ENCODE assay signal across 19 cellular contexts in genomic region chr17:72175263-72175662, GRCh38. TPM values are rescaled to one million over a fixed set of nuclear protein-coding genes. Genes with fewer than 3 reads are reported as not detected.
A peak's percentile ranks its signal among the peaks of the same experiment; 100 is the strongest.
DNase-seq lines count a peak whose midpoint lies in the region; ATAC-seq, FAIRE-seq and TF ChIP-seq lines count a peak whose summit lies in the region.
"Had no signal": no experiment of that assay in that cellular context is flagged by ENCODE, and none has a peak within 500 bp of the region (broad histone marks: within the 10 kb centered on the region; RNA-seq: fewer than 3 reads in every experiment).

No MANE protein-coding gene starts in this region.

- no peaks in the 10 kb centered on the region for H3K36me3 Mint-ChIP-seq in progenitor cell of endocrine pancreas (ENCODE audit: insufficient read depth)

- no peak overlapping the region for H3K4ac ChIP-seq in H1 (replicated peaks; ENCODE audit: insufficient read length, low read depth, low read length)

- H3K9me3 Mint-ChIP-seq in progenitor cell of endocrine pancreas (ENCODE audit: low read depth), result no peaks in the 10 kb centered on the region
- H3K9me3 Mint-ChIP-seq: CD4-positive, alpha-beta T cell; HFFc6 had no signal

- H3K27ac Mint-ChIP-seq in progenitor cell of endocrine pancreas, result no peak overlapping the region
- H3K27ac Mint-ChIP-seq: CD4-positive, alpha-beta T cell; HFFc6 had no signal

- H3K4me3 Mint-ChIP-seq in progenitor cell of endocrine pancreas (ENCODE audit: low read depth), result no peak overlapping the region
- H3K4me3 Mint-ChIP-seq: CD4-positive, alpha-beta T cell; HFFc6 had no signal

- no peak overlapping the region for H2BK15ac ChIP-seq in H1 (ENCODE audit: low read length)

- H3K4me3 ChIP-seq in SJCRH30 (0 out of 2 replicates have a peak overlapping the region, but pooled peaks have one; percentile 2), H1 (ENCODE audit: extremely low read depth in 1 of 4, insufficient read depth in 2 of 4, low read depth in 3 of 4, low read length in 4 of 4) (no peak overlapping the region), thyroid gland (replicated peaks in 1 of 3) (no peak overlapping the region)

- H2BK5ac ChIP-seq in H1 (ENCODE audit: low read depth, low read length), result no peak overlapping the region

- H3K9ac ChIP-seq in H1 (replicated peaks in 1 of 4; ENCODE audit: extremely low read depth in 1 of 4, low read depth in 3 of 4, low read length in 3 of 4), result no peak overlapping the region

- TF ChIP-seq CTCF in H1 (IDR thresholded peaks at IDR 0.05; ENCODE audit: control extremely low read depth in 1 of 3, insufficient read depth in 1 of 3, low read depth in 1 of 3, low read length in 3 of 3) (no peak), thyroid gland (IDR thresholded peaks at IDR 0.05) (no peak), progenitor cell of endocrine pancreas (IDR thresholded peaks at IDR 0.05; ENCODE audit: unreplicated experiment) (no peak)

- no peak overlapping the region for H3K18ac ChIP-seq in H1 (ENCODE audit: extremely low read depth, low read length)

- H3K23me2 ChIP-seq in H1 (ENCODE audit: low read depth, low read length), result no peaks in the 10 kb centered on the region

- H2BK12ac ChIP-seq in H1 (ENCODE audit: low read depth, low read length), result peak overlapping the region; percentile 60; the same call in 1 of the 2 replicates

- CTCF ChIA-PET in H1 (lab: Charles Lee; ENCODE audit: partially characterized antibody), result interaction anchor here (1.3 to 1.6 kb wide), 2 partner anchors 7 to 385 kb away, joined by 3 read pairs; no protein-coding TSS in a partner anchor

- intact Hi-C loops in thyroid gland (cut with DNase I), result no loop called here

- H2AK5ac ChIP-seq in H1 (ENCODE audit: low read depth, low read length), result 0 out of 2 replicates have a peak overlapping the region, but pooled peaks have one; percentile 49

- H3K56ac ChIP-seq in H1 (replicated peaks; ENCODE audit: insufficient read length, low read depth, low read length), result no peak overlapping the region

- no peak overlapping the region for H4K5ac ChIP-seq in H1 (ENCODE audit: insufficient read length, low read depth, low read length)

- POLR2A ChIA-PET in H1 (lab: Charles Lee; ENCODE audit: partially characterized antibody), result interaction anchor here (1.4 kb wide), 1 partner anchor 12 kb away, joined by 4 read pairs; no protein-coding TSS in a partner anchor

- no peaks in the 10 kb centered on the region for H4K20me1 ChIP-seq in H1 (replicated peaks in 1 of 2; ENCODE audit: control insufficient read depth in 1 of 2, insufficient read depth in 2 of 2, low read length in 2 of 2)

- H3K79me2 ChIP-seq in H1 (ENCODE audit: control insufficient read depth in 1 of 2, insufficient read depth in 2 of 2, low read length in 2 of 2), result no peaks in the 10 kb centered on the region

- no peaks in the 10 kb centered on the region for H3K27me3 ChIP-seq in SJCRH30
- H3K27me3 ChIP-seq in H1 (replicated peaks in 1 of 4; ENCODE audit: control insufficient read depth in 3 of 4, extremely low read depth in 1 of 4, insufficient read depth in 3 of 4, low read length in 3 of 4), result no peaks in the 10 kb centered on the region
- H3K27me3 ChIP-seq in thyroid gland, result no peaks in the 10 kb centered on the region

- 90% methylated on average over 4 of the region's 4 CpGs; no CpG with 5 or more reads in 1 of the 2 experiments for WGBS in H1 (ENCODE audit: extremely low coverage in 1 of 2, insufficient coverage in 1 of 2, insufficient read length in 1 of 2, insufficient replicate concordance in 2 of 2, low coverage in 1 of 2, low lambda C conversion rate in 2 of 2, missing lambda C conversion rate in 1 of 2), 2 experiments
- whole genome bisulfite sequencing in thyroid gland, 2 donors, result 83 to 95% methylated on average over 4 of the region's 4 CpGs

- no peaks in the 10 kb centered on the region for H3K79me1 ChIP-seq in H1 (ENCODE audit: low read depth, low read length)

- H2AFZ ChIP-seq in H1 (ENCODE audit: low read length), result no peak overlapping the region

- no peak for TF ChIP-seq RAD21 in H1 (IDR thresholded peaks at IDR 0.05 in 1 of 2, conservative IDR thresholded peaks at IDR 0.05 in 1 of 2; ENCODE audit: low read depth in 2 of 2, low read length in 2 of 2)

- no peak overlapping the region for H2BK120ac ChIP-seq in H1 (replicated peaks; ENCODE audit: low read depth, low read length)

- H3K36me3 ChIP-seq in SJCRH30, result no peaks in the 10 kb centered on the region
- no peaks in the 10 kb centered on the region for H3K36me3 ChIP-seq in H1 (ENCODE audit: control insufficient read depth in 2 of 4, insufficient read depth in 4 of 4, low read length in 3 of 4)
- no peaks in the 10 kb centered on the region for H3K36me3 ChIP-seq in thyroid gland

- no peak overlapping the region for H4K8ac ChIP-seq in H1 (ENCODE audit: extremely low read depth, insufficient read depth, low read length)

- TF ChIP-seq POLR2A in H1 (IDR thresholded peaks at IDR 0.05; ENCODE audit: control extremely low read depth in 1 of 2, low read depth in 2 of 2, low read length in 2 of 2), result no peak
- no peak for TF ChIP-seq POLR2A in thyroid gland (IDR thresholded peaks at IDR 0.05)

- H3K27ac ChIP-seq in SJCRH30, result peak overlapping the region; percentile 41
- no peak overlapping the region for H3K27ac ChIP-seq in H1 (ENCODE audit: low read depth, low read length)
- peak overlapping the region; percentile 37 to 70 (median 60) for H3K27ac ChIP-seq in thyroid gland

- H2BK20ac ChIP-seq in H1 (ENCODE audit: low read length), result peak overlapping the region; percentile 90; the same call in 1 of the 2 replicates

- H3K23ac ChIP-seq in H1 (ENCODE audit: insufficient read length), result no peak overlapping the region

- FAIRE-seq in H1 (lab: Jason Lieb, UNC), result no peak
- FAIRE-seq: A204.1, GM12892, GM18507 had no signal

- peaks cover 17% of the 10 kb centered on the region for H3K4me1 Mint-ChIP-seq in progenitor cell of endocrine pancreas (ENCODE audit: low read depth)

- DNase-seq in NCI-H748 (lab: John Stamatoyannopoulos, UW; ENCODE audit: unreplicated experiment) (peak; percentile 13), NCI-H748 treated with DMSO at 0.1 percent for 48 hours (lab: John Stamatoyannopoulos, UW) (no peak), SJCRH30 (no peak), H1 (ENCODE audit: low read depth in 1 of 2, low spot score in 2 of 2) (no peak), thyroid gland (no peak), activated gamma-delta T cell treated with Interleukin-2 at 50 U/mL for 16 hours (no peak), progenitor cell of endocrine pancreas (ENCODE audit: low spot score, unreplicated experiment) (no peak)
- DNase-seq: CD4-positive, alpha-beta T cell; DMS153; HFFc6; NCI-H1048; NCI-H146; NCI-H2081; NCI-H446 treated with DMSO at 0.1 percent for 48 hours; NCI-H774 had no signal

- peaks cover 61% of the 10 kb centered on the region for H3K4me1 ChIP-seq in SJCRH30
- H3K4me1 ChIP-seq in H1 (replicated peaks in 1 of 4; ENCODE audit: control insufficient read depth in 3 of 4, insufficient read depth in 4 of 4, low read length in 3 of 4), result peaks cover 2 to 19% (median 9%) of the 10 kb centered on the region in 4 experiments
- peaks cover 24 to 27% of the 10 kb centered on the region in 2 donors for H3K4me1 ChIP-seq in thyroid gland

- no peak overlapping the region for H3K4me2 ChIP-seq in H1 (ENCODE audit: insufficient read depth in 1 of 2, low read depth in 2 of 2, low read length in 2 of 2)

- no peak for TF ChIP-seq EP300 in H1 (IDR thresholded peaks at IDR 0.05; ENCODE audit: borderline replicate concordance in 1 of 2, low read depth in 2 of 2, low read length in 2 of 2)

- peaks cover 12% of the 10 kb centered on the region for H3K27me3 Mint-ChIP-seq in progenitor cell of endocrine pancreas
- H3K27me3 Mint-ChIP-seq: CD4-positive, alpha-beta T cell had no signal

- no peak overlapping the region for H3K14ac ChIP-seq in H1 (ENCODE audit: insufficient read length)

- H4K91ac ChIP-seq in H1 (replicated peaks; ENCODE audit: insufficient read length, low read length), result no peak overlapping the region

- no peak for ATAC-seq in GM21576 (IDR thresholded peaks at IDR 0.05; ENCODE audit: unreplicated experiment)

- H3K9me3 ChIP-seq in SJCRH30 (replicated peaks) (no peaks in the 10 kb centered on the region), H1 (ENCODE audit: insufficient read depth in 2 of 2, low read depth in 1 of 2, low read length in 1 of 2) (no peaks in the 10 kb centered on the region), thyroid gland (no peaks in the 10 kb centered on the region)

TF ChIP-seq in H1, 55 proteins besides CTCF, POLR2A, EP300 and RAD21:
- no peak for TF ChIP-seq CHD2 (IDR thresholded peaks at IDR 0.05; ENCODE audit: low read length)
- no peak for TF ChIP-seq CBX8 (IDR thresholded peaks at IDR 0.05; ENCODE audit: borderline replicate concordance, low read depth, low read length)
- TF ChIP-seq CTBP2 (IDR thresholded peaks at IDR 0.05; ENCODE audit: borderline replicate concordance, insufficient read depth, insufficient read length, low read length), result no peak
- TF ChIP-seq TAF7 (optimal IDR thresholded peaks at IDR 0.05; ENCODE audit: borderline replicate concordance, low read depth, low read length), result no peak
- TF ChIP-seq BCL11A (IDR thresholded peaks at IDR 0.05; ENCODE audit: low read depth in 2 of 2, low read length in 2 of 2), result no peak
- TF ChIP-seq CEBPB (IDR thresholded peaks at IDR 0.05; ENCODE audit: low read depth, low read length), result no peak
- no peak for TF ChIP-seq POLR2AphosphoS5 (IDR thresholded peaks at IDR 0.05; ENCODE audit: low read depth, low read length)
- no peak for TF ChIP-seq MAFK (IDR thresholded peaks at IDR 0.05; ENCODE audit: low read depth, low read length)
- no peak for TF ChIP-seq RNF2 (IDR thresholded peaks at IDR 0.05; ENCODE audit: borderline replicate concordance, low read depth, low read length, missing control alignments, poor library complexity, severe bottlenecking)
- TF ChIP-seq HDAC6 (IDR thresholded peaks at IDR 0.05; ENCODE audit: low read depth, low read length), result no peak
- TF ChIP-seq BACH1 (IDR thresholded peaks at IDR 0.05; ENCODE audit: low read length), result no peak
- no peak for TF ChIP-seq KDM1A (IDR thresholded peaks at IDR 0.05; ENCODE audit: borderline replicate concordance, low read length)

RNA-seq across cellular contexts. Expression of gene SOX9, which starts 54.4 kb away (rescaled TPM):
- 104 and 105 TPM in 2 replicates for total RNA-seq in SJCRH30 (2014; rRNA removed; shearing (Covaris generic))
- 4.9 and 5.2 TPM in 2 replicates for total RNA-seq in H1 (2021; fragmentation: NEBNext Ultra II Directional; extraction: Animal tissue kit (Norgen Biotek cat#: 25700))
- polyA plus RNA-seq in H1 (2011; rRNA removed), result 1.9 and 3.3 TPM in 2 replicates
- 1.6 TPM for polyA plus RNA-seq in H1 (2011; cell fraction: cytosol; rRNA removed)
- polyA plus RNA-seq in H1 (2011; cell fraction: nucleus; rRNA removed), result 2.7 TPM
- polyA plus RNA-seq in H1 (2012, experiment 1 of 2), result 2.7 to 4.0 TPM (median 3.3 TPM) in 4 replicates
- polyA plus RNA-seq in H1 (2012, experiment 2 of 2), result 2.6 TPM
- polyA plus RNA-seq in H1 (2013, experiment 1 of 2), result 2.1 TPM
- 2.2 TPM for polyA plus RNA-seq in H1 (2013, experiment 2 of 2)
- 0.71 and 1.4 TPM in 2 replicates for polyA minus RNA-seq in H1 (2011; rRNA and poly(A)+ RNA removed)
- polyA minus RNA-seq in H1 (2011; cell fraction: cytosol; rRNA and poly(A)+ RNA removed), result 4.8 TPM
- 2.8 TPM for polyA minus RNA-seq in H1 (2011; cell fraction: nucleus; rRNA and poly(A)+ RNA removed)
- total RNA-seq in thyroid gland (10 to 100 TPM; 15.5 to 32.6 (median 23.3) TPM), progenitor cell of endocrine pancreas (190 and 219 TPM in 2 replicates)
- total RNA-seq: CD4-positive, alpha-beta T cell had no signal
